ENCODE assay signal across 17 cellular contexts in the genomic region with DNA sequence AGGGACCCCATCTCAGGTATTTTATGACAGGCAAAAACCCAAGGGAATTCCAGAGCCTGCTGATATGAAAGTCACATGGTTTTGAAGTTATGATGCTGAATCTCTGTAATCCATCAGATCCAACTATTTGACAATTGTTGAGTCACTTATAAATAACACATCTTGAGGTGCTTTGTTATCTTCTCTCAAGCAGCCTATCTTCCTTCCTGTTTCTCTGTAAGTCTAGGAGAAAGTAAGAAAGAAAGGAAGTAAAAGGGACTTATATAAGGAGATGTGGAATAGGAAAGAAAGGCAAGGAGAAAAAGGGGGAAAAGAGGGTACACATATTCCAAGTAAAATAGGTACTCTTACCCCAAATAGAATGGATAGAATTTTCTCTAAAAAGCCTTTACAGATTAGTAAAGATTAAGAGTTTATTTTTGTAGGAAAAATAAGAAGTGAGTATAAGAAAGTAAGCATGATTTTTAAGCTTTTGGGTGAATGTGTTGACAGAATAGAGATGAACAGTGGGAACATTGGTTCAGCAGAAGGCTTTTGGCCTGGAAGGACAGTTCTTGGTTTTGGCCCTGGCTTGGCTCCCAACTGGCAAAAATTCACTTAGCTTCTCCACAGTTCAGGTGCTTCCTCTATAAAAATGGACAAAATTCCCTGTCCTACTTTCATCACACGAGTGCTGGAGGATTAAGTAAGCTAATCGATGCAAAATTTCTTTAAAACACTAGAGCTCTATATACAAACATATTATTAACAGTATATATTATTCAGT. TPM values are rescaled to one million over a fixed set of nuclear protein-coding genes. Genes with fewer than 3 reads are reported as not detected.
DNase-seq lines count a peak whose midpoint lies in the region; TF ChIP-seq lines count a peak whose summit lies in the region.
"Had no signal": no experiment of that assay in that cellular context is flagged by ENCODE, and none has a peak within 500 bp of the region (broad histone marks: within the 10 kb centered on the region; RNA-seq: fewer than 3 reads in every experiment).

No MANE protein-coding gene starts in this region.

- TF ChIP-seq POLR2A in sigmoid colon (IDR thresholded peaks at IDR 0.05), result no peak

- DNase-seq in brain microvascular endothelial cell (no peak), left ventricle myocardium inferior (peak; percentile 17), sigmoid colon (no peak), AML-193 (lab: John Stamatoyannopoulos, UW) (no peak), NCI-H774 (lab: John Stamatoyannopoulos, UW) (no peak), HAP-1 (ENCODE audit: low spot score in 2 of 2) (no peak)
- DNase-seq: activated CD4-positive, alpha-beta T cell treated with anti-CD3 and anti-CD28 coated beads for 48 hours; activated T-cell treated with anti-CD3 and anti-CD28 coated beads, Interleukin-2, amount 50 U/mL, for 1 hour; cortex of kidney; DMS153; NCI-H1048; NCI-H2227 treated with DMSO at 0.1 percent for 48 hours; SIG-M5; stimulated activated naive B cell treated with anti-CD40 and anti-IgM and Interleukin-4, amounts not matched to agents 10 μg/mL and 1 μg/mL and 100 μg/mL, for 72 hours; T-helper 9 cell had no signal

- H3K27ac ChIP-seq in KMS-11 (no peak overlapping the region), brain microvascular endothelial cell (peak overlapping the region; percentile 85), left ventricle myocardium inferior (replicated peaks) (peak overlapping the region; percentile 2), sigmoid colon (peak overlapping the region in 3 of 4 donors; percentile 21 to 48 (median 30))

- H3K4me3 ChIP-seq in KMS-11 (IDR thresholded peaks at IDR 0.05; ENCODE audit: insufficient read depth, low read depth, low read length), result no peak overlapping the region
- no peak overlapping the region for H3K4me3 ChIP-seq in brain microvascular endothelial cell (ENCODE audit: low read depth, low read length)
- H3K4me3 ChIP-seq in left ventricle myocardium inferior, result no peak overlapping the region
- H3K4me3 ChIP-seq in sigmoid colon, result no peak overlapping the region
- no peak overlapping the region for H3K4me3 ChIP-seq in HAP-1
- H3K4me3 ChIP-seq: GM23338 had no signal

- H3K27me3 ChIP-seq in KMS-11 (ENCODE audit: insufficient read depth, low read depth) (no peaks in the 10 kb centered on the region), brain microvascular endothelial cell (replicated peaks) (no peaks in the 10 kb centered on the region), left ventricle myocardium inferior (ENCODE audit: low read depth) (no peaks in the 10 kb centered on the region), sigmoid colon (no peaks in the 10 kb centered on the region), HAP-1 (ENCODE audit: low read depth) (no peaks in the 10 kb centered on the region; the same call in 1 of the 2 replicates)

- in situ Hi-C loops in brain microvascular endothelial cell (cut with HindIII; ENCODE audit: low pct_ligation_motif_present, low sequenced_read_pairs), result loop anchor here (25.0 kb wide), 2 partner anchors 217 to 317 kb away; no protein-coding TSS in a partner anchor
- in situ Hi-C loops in HAP-1 (cut with MboI; ENCODE audit: low sequenced_read_pairs), result loop anchor here (25.0 kb wide), 1 partner anchor 792 kb away; no protein-coding TSS in a partner anchor

- peaks cover 95% of the 10 kb centered on the region for H3K79me2 ChIP-seq in KMS-11 (ENCODE audit: insufficient read depth, low read depth)

- H3K9ac ChIP-seq in KMS-11, result no peak overlapping the region

- no peaks in the 10 kb centered on the region for H3K9me3 ChIP-seq in left ventricle myocardium inferior (replicated peaks)
- H3K9me3 ChIP-seq in sigmoid colon, result no peaks in the 10 kb centered on the region
- H3K9me3 ChIP-seq in HAP-1, result no peaks in the 10 kb centered on the region

- no peak overlapping the region for H2AFZ ChIP-seq in KMS-11 (ENCODE audit: low read depth)
- H2AFZ ChIP-seq: GM23338 had no signal

- 91 to 95% methylated on average over 2 of the region's 2 CpGs for WGBS in sigmoid colon, 2 donors

- intact Hi-C loops in left ventricle myocardium inferior (cut with micrococcal nuclease), result no loop called here
- intact Hi-C loops in sigmoid colon (cut with DNase I), result no loop called here

- peak overlapping the region; percentile 6; the same call in 1 of the 2 replicates for H3K4me2 ChIP-seq in KMS-11
- H3K4me2 ChIP-seq: GM23338 had no signal

- no peak for TF ChIP-seq EP300 in sigmoid colon (IDR thresholded peaks at IDR 0.05)

- no peak for TF ChIP-seq CTCF in KMS-11 (conservative IDR thresholded peaks at IDR 0.05; ENCODE audit: low read depth, low read length)
- TF ChIP-seq CTCF in brain microvascular endothelial cell (IDR thresholded peaks at IDR 0.05; ENCODE audit: low read depth, low read length, missing control alignments), result no peak
- TF ChIP-seq CTCF in left ventricle myocardium inferior (IDR thresholded peaks at IDR 0.05; ENCODE audit: borderline replicate concordance), result no peak
- no peak for TF ChIP-seq CTCF in sigmoid colon (IDR thresholded peaks at IDR 0.05)

- H3K36me3 ChIP-seq in KMS-11 (ENCODE audit: insufficient read depth), result 0 out of 2 replicates have a peak, but pooled peaks cover 4% of the 10 kb centered on the region
- no peaks in the 10 kb centered on the region for H3K36me3 ChIP-seq in brain microvascular endothelial cell (replicated peaks)
- H3K36me3 ChIP-seq in left ventricle myocardium inferior, result no peaks in the 10 kb centered on the region
- H3K36me3 ChIP-seq in sigmoid colon, result no peaks in the 10 kb centered on the region
- H3K36me3 ChIP-seq in HAP-1 (replicated peaks), result no peaks in the 10 kb centered on the region

- H3K4me1 ChIP-seq in KMS-11 (ENCODE audit: low read depth, poor library complexity, severe bottlenecking) (peaks cover 72% of the 10 kb centered on the region), left ventricle myocardium inferior (peaks cover 47% of the 10 kb centered on the region), sigmoid colon (peaks cover 0 to 64% (median 46%) of the 10 kb centered on the region in 4 donors), HAP-1 (peaks cover 11% of the 10 kb centered on the region)

- H4K20me1 ChIP-seq in KMS-11 (ENCODE audit: insufficient read depth), result peaks cover 63% of the 10 kb centered on the region

RNA-seq across cellular contexts. Expression of a gene that starts 39.6 kb away (rescaled TPM):
- total RNA-seq in left ventricle myocardium inferior, result 179 TPM
- total RNA-seq in sigmoid colon, result 10 to 100 TPM; 42.5 to 86.7 (median 61.0) TPM
- 10 to 100 TPM; 10.8 to 29.4 (median 23.6) TPM for polyA plus RNA-seq in sigmoid colon
